1 cellular context compared by ENCODE assay signal in the genomic region with DNA sequence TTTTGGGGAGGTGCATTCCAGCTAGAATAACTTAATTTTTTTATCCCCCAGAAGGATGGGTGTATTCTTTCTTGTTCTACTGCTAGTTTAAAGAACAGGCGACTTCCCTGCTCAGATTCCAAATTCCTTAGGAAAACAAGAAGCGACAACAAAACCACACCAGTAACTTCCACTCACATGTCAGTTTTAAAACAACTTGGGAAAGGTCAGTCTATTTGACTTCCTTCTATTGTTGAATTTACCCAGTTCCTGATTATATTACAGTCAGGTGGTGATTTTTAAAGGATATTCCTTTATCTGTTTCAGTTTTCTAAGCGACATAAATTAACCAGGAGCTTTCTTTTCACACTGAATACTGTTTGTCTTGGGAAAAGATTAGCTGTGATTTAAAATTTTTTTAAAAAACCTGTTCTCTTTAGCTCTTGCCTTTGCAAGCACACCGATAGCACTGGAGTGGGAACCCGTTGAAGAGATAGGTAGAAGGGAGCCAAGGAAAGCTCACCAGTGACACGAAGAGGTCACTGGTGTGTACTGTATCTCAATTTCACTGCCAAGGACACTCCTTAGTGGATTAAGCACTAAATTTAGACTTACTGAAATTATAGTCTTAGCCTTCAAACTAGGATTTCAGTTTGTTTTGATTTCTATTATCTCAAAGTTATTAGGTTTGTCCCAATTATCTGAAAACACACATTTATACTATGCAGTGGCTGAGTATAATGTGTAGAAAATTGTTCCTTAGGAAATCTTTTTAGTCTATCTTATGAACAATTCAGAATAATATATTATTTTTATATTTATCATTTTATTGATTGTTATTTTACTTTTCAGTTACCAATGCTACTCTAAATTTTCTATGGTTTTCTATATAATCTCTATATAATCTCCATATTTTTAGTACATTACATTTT.
A peak's percentile ranks its signal among the peaks of the same experiment; 100 is the strongest.
TF ChIP-seq lines count a peak whose summit lies in the region.

No MANE protein-coding gene starts in this region.

TF ChIP-seq in GM12878, 131 proteins besides CTCF, POLR2A, EP300 and RAD21 (continued from another document and continues in another):
- TF ChIP-seq, protein P1, sequence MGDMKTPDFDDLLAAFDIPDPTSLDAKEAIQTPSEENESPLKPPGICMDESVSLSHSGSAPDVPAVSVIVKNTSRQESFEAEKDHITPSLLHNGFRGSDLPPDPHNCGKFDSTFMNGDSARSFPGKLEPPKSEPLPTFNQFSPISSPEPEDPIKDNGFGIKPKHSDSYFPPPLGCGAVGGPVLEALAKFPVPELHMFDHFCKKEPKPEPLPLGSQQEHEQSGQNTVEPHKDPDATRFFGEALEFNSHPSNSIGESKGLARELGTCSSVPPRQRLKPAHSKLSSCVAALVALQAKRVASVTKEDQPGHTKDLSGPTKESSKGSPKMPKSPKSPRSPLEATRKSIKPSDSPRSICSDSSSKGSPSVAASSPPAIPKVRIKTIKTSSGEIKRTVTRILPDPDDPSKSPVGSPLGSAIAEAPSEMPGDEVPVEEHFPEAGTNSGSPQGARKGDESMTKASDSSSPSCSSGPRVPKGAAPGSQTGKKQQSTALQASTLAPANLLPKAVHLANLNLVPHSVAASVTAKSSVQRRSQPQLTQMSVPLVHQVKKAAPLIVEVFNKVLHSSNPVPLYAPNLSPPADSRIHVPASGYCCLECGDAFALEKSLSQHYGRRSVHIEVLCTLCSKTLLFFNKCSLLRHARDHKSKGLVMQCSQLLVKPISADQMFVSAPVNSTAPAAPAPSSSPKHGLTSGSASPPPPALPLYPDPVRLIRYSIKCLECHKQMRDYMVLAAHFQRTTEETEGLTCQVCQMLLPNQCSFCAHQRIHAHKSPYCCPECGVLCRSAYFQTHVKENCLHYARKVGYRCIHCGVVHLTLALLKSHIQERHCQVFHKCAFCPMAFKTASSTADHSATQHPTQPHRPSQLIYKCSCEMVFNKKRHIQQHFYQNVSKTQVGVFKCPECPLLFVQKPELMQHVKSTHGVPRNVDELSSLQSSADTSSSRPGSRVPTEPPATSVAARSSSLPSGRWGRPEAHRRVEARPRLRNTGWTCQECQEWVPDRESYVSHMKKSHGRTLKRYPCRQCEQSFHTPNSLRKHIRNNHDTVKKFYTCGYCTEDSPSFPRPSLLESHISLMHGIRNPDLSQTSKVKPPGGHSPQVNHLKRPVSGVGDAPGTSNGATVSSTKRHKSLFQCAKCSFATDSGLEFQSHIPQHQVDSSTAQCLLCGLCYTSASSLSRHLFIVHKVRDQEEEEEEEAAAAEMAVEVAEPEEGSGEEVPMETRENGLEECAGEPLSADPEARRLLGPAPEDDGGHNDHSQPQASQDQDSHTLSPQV (IDR thresholded peaks at IDR 0.05) = no peak
- TF ChIP-seq NBN (IDR thresholded peaks at IDR 0.05) (no peak), NRF1 (conservative IDR thresholded peaks at IDR 0.05; ENCODE audit: low read depth, low read length) (no peak), YY1 (IDR thresholded peaks at IDR 0.05; ENCODE audit: low read depth, low read length) (peak; percentile 39; the same call in 1 of the 2 replicates), HDAC6 (IDR thresholded peaks at IDR 0.05; ENCODE audit: unreplicated experiment) (no peak), FOXK2 (IDR thresholded peaks at IDR 0.05) (no peak), CHD4 (IDR thresholded peaks at IDR 0.05) (no peak), MXI1 (IDR thresholded peaks at IDR 0.05; ENCODE audit: low read depth, low read length) (no peak), NR2F1 (conservative IDR thresholded peaks at IDR 0.05) (no peak), SMAD5 (IDR thresholded peaks at IDR 0.05; ENCODE audit: low read depth) (no peak), MYC (IDR thresholded peaks at IDR 0.05; ENCODE audit: insufficient read depth, insufficient read length, insufficient replicate concordance, low read length, severe bottlenecking) (no peak), ZNF24 (IDR thresholded peaks at IDR 0.05) (no peak), HCFC1 (IDR thresholded peaks at IDR 0.05; ENCODE audit: low read length) (no peak), RFX5 (IDR thresholded peaks at IDR 0.05; ENCODE audit: low read depth, low read length) (no peak), TAF1 (IDR thresholded peaks at IDR 0.05; ENCODE audit: borderline replicate concordance, low read depth, low read length) (no peak), TCF7 (IDR thresholded peaks at IDR 0.05; ENCODE audit: borderline replicate concordance) (no peak), FOXM1 (IDR thresholded peaks at IDR 0.05; ENCODE audit: low read depth, low read length) (no peak), SIX5 (IDR thresholded peaks at IDR 0.05; ENCODE audit: low read depth, low read length, severe bottlenecking) (no peak), RELA (IDR thresholded peaks at IDR 0.05; ENCODE audit: borderline replicate concordance, partially characterized antibody) (no peak), BACH1 (IDR thresholded peaks at IDR 0.05; ENCODE audit: borderline replicate concordance) (no peak), BHLHE40 (IDR thresholded peaks at IDR 0.05; ENCODE audit: borderline replicate concordance in 1 of 2, low read depth in 2 of 2, low read length in 1 of 2) (0 out of 4 replicates have a peak, but pooled peaks of 1 of the 2 experiments have one; percentile 34), SMARCA5 (IDR thresholded peaks at IDR 0.05) (0 out of 2 replicates have a peak, but pooled peaks have one; percentile 23), SUPT20H (IDR thresholded peaks at IDR 0.05; ENCODE audit: borderline replicate concordance, control insufficient read depth, low read depth, low read length) (no peak)
- TF ChIP-seq, protein P2, sequence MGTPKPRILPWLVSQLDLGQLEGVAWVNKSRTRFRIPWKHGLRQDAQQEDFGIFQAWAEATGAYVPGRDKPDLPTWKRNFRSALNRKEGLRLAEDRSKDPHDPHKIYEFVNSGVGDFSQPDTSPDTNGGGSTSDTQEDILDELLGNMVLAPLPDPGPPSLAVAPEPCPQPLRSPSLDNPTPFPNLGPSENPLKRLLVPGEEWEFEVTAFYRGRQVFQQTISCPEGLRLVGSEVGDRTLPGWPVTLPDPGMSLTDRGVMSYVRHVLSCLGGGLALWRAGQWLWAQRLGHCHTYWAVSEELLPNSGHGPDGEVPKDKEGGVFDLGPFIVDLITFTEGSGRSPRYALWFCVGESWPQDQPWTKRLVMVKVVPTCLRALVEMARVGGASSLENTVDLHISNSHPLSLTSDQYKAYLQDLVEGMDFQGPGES (IDR thresholded peaks at IDR 0.05) = no peak
- TF ChIP-seq, protein P3, sequence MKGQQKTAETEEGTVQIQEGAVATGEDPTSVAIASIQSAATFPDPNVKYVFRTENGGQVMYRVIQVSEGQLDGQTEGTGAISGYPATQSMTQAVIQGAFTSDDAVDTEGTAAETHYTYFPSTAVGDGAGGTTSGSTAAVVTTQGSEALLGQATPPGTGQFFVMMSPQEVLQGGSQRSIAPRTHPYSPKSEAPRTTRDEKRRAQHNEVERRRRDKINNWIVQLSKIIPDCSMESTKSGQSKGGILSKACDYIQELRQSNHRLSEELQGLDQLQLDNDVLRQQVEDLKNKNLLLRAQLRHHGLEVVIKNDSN (IDR thresholded peaks at IDR 0.05; ENCODE audit: borderline replicate concordance, extremely low read length, insufficient read depth, low read depth, low read length) = no peak
- TF ChIP-seq, protein P4, sequence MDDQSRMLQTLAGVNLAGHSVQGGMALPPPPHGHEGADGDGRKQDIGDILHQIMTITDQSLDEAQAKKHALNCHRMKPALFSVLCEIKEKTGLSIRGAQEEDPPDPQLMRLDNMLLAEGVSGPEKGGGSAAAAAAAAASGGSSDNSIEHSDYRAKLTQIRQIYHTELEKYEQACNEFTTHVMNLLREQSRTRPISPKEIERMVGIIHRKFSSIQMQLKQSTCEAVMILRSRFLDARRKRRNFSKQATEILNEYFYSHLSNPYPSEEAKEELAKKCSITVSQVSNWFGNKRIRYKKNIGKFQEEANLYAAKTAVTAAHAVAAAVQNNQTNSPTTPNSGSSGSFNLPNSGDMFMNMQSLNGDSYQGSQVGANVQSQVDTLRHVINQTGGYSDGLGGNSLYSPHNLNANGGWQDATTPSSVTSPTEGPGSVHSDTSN (IDR thresholded peaks at IDR 0.05; ENCODE audit: insufficient replicate concordance, low read depth, low read length) = no peak
- TF ChIP-seq, protein P5, sequence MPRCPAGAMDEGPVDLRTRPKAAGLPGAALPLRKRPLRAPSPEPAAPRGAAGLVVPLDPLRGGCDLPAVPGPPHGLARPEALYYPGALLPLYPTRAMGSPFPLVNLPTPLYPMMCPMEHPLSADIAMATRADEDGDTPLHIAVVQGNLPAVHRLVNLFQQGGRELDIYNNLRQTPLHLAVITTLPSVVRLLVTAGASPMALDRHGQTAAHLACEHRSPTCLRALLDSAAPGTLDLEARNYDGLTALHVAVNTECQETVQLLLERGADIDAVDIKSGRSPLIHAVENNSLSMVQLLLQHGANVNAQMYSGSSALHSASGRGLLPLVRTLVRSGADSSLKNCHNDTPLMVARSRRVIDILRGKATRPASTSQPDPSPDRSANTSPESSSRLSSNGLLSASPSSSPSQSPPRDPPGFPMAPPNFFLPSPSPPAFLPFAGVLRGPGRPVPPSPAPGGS (IDR thresholded peaks at IDR 0.05; ENCODE audit: borderline replicate concordance, insufficient read depth, low read depth, low read length, poor library complexity, severe bottlenecking) = no peak
- TF ChIP-seq, protein P6, sequence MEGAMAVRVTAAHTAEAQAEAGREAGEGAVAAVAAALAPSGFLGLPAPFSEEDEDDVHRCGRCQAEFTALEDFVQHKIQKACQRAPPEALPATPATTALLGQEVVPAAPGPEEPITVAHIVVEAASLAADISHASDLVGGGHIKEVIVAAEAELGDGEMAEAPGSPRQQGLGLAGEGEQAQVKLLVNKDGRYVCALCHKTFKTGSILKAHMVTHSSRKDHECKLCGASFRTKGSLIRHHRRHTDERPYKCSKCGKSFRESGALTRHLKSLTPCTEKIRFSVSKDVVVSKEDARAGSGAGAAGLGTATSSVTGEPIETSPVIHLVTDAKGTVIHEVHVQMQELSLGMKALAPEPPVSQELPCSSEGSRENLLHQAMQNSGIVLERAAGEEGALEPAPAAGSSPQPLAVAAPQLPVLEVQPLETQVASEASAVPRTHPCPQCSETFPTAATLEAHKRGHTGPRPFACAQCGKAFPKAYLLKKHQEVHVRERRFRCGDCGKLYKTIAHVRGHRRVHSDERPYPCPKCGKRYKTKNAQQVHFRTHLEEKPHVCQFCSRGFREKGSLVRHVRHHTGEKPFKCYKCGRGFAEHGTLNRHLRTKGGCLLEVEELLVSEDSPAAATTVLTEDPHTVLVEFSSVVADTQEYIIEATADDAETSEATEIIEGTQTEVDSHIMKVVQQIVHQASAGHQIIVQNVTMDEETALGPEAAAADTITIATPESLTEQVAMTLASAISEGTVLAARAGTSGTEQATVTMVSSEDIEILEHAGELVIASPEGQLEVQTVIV (IDR thresholded peaks at IDR 0.05; ENCODE audit: borderline replicate concordance, partially characterized antibody) = no peak
- TF ChIP-seq, protein P7, sequence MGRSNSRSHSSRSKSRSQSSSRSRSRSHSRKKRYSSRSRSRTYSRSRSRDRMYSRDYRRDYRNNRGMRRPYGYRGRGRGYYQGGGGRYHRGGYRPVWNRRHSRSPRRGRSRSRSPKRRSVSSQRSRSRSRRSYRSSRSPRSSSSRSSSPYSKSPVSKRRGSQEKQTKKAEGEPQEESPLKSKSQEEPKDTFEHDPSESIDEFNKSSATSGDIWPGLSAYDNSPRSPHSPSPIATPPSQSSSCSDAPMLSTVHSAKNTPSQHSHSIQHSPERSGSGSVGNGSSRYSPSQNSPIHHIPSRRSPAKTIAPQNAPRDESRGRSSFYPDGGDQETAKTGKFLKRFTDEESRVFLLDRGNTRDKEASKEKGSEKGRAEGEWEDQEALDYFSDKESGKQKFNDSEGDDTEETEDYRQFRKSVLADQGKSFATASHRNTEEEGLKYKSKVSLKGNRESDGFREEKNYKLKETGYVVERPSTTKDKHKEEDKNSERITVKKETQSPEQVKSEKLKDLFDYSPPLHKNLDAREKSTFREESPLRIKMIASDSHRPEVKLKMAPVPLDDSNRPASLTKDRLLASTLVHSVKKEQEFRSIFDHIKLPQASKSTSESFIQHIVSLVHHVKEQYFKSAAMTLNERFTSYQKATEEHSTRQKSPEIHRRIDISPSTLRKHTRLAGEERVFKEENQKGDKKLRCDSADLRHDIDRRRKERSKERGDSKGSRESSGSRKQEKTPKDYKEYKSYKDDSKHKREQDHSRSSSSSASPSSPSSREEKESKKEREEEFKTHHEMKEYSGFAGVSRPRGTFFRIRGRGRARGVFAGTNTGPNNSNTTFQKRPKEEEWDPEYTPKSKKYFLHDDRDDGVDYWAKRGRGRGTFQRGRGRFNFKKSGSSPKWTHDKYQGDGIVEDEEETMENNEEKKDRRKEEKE (IDR thresholded peaks at IDR 0.05) = no peak
- TF ChIP-seq, protein P8, sequence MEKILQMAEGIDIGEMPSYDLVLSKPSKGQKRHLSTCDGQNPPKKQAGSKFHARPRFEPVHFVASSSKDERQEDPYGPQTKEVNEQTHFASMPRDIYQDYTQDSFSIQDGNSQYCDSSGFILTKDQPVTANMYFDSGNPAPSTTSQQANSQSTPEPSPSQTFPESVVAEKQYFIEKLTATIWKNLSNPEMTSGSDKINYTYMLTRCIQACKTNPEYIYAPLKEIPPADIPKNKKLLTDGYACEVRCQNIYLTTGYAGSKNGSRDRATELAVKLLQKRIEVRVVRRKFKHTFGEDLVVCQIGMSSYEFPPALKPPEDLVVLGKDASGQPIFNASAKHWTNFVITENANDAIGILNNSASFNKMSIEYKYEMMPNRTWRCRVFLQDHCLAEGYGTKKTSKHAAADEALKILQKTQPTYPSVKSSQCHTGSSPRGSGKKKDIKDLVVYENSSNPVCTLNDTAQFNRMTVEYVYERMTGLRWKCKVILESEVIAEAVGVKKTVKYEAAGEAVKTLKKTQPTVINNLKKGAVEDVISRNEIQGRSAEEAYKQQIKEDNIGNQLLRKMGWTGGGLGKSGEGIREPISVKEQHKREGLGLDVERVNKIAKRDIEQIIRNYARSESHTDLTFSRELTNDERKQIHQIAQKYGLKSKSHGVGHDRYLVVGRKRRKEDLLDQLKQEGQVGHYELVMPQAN (conservative IDR thresholded peaks at IDR 0.05) = no peak
- TF ChIP-seq, protein P9, sequence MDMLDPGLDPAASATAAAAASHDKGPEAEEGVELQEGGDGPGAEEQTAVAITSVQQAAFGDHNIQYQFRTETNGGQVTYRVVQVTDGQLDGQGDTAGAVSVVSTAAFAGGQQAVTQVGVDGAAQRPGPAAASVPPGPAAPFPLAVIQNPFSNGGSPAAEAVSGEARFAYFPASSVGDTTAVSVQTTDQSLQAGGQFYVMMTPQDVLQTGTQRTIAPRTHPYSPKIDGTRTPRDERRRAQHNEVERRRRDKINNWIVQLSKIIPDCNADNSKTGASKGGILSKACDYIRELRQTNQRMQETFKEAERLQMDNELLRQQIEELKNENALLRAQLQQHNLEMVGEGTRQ (IDR thresholded peaks at IDR 0.05; ENCODE audit: borderline replicate concordance, low read depth, low read length) = no peak
- TF ChIP-seq, protein P10, sequence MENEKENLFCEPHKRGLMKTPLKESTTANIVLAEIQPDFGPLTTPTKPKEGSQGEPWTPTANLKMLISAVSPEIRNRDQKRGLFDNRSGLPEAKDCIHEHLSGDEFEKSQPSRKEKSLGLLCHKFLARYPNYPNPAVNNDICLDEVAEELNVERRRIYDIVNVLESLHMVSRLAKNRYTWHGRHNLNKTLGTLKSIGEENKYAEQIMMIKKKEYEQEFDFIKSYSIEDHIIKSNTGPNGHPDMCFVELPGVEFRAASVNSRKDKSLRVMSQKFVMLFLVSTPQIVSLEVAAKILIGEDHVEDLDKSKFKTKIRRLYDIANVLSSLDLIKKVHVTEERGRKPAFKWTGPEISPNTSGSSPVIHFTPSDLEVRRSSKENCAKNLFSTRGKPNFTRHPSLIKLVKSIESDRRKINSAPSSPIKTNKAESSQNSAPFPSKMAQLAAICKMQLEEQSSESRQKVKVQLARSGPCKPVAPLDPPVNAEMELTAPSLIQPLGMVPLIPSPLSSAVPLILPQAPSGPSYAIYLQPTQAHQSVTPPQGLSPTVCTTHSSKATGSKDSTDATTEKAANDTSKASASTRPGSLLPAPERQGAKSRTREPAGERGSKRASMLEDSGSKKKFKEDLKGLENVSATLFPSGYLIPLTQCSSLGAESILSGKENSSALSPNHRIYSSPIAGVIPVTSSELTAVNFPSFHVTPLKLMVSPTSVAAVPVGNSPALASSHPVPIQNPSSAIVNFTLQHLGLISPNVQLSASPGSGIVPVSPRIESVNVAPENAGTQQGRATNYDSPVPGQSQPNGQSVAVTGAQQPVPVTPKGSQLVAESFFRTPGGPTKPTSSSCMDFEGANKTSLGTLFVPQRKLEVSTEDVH (IDR thresholded peaks at IDR 0.05; ENCODE audit: low read depth, partially characterized antibody) = no peak
